In genomic region chr4:139876328-139876941, GRCh38 we compare ENCODE assay signal across 11 cellular contexts.
A peak's percentile ranks its signal among the peaks of the same experiment; 100 is the strongest.
DNase-seq lines count a peak whose midpoint lies in the region; ATAC-seq, FAIRE-seq and TF ChIP-seq lines count a peak whose summit lies in the region.
"Had no signal": no experiment of that assay in that cellular context is flagged by ENCODE, and none has a peak within 500 bp of the region (broad histone marks: within the 10 kb centered on the region; RNA-seq: fewer than 3 reads in every experiment).

No MANE protein-coding gene starts in this region.

- H3K4ac ChIP-seq in H1 (replicated peaks; ENCODE audit: insufficient read length, low read depth, low read length): no peak overlapping the region

- H3K79me1 ChIP-seq in H1 (ENCODE audit: low read depth, low read length): no peaks in the 10 kb centered on the region

- TF ChIP-seq EP300 in H1 (IDR thresholded peaks at IDR 0.05; ENCODE audit: borderline replicate concordance in 1 of 2, low read depth in 2 of 2, low read length in 2 of 2) (no peak), HepG2 (IDR thresholded peaks at IDR 0.05; ENCODE audit: low read depth in 2 of 2, low read length in 2 of 2) (no peak), HepG2 (CRISPR knock-in tag; IDR thresholded peaks at IDR 0.05; ENCODE audit: borderline replicate concordance) (no peak)

- peak overlapping the region; percentile 50; the same call in 1 of the 2 replicates for H2BK12ac ChIP-seq in H1 (ENCODE audit: low read depth, low read length)

- H3K4me3 ChIP-seq in right atrium auricular region (no peak overlapping the region), H1 (ENCODE audit: extremely low read depth in 1 of 4, insufficient read depth in 2 of 4, low read depth in 3 of 4, low read length in 4 of 4) (no peak overlapping the region), HepG2 (replicated peaks in 1 of 3; ENCODE audit: insufficient read depth in 1 of 3, low read depth in 2 of 3, low read length in 3 of 3) (no peak overlapping the region; a peak in 1 of 6 replicates), thyroid gland (replicated peaks in 1 of 3) (no peak overlapping the region)

- H3K27me3 ChIP-seq in right atrium auricular region: no peaks in the 10 kb centered on the region
- no peaks in the 10 kb centered on the region; a peak in 2 of 7 replicates for H3K27me3 ChIP-seq in H1 (replicated peaks in 1 of 4; ENCODE audit: control insufficient read depth in 3 of 4, extremely low read depth in 1 of 4, insufficient read depth in 3 of 4, low read length in 3 of 4)
- peaks cover 1 to 8% of the 10 kb centered on the region in 2 experiments; a peak in 1 of 5 replicates for H3K27me3 ChIP-seq in HepG2 (ENCODE audit: control insufficient read depth in 1 of 2, insufficient read depth in 2 of 2, low read length in 2 of 2)
- no peaks in the 10 kb centered on the region for H3K27me3 ChIP-seq in thyroid gland

- peak overlapping the region; percentile 8 for H4K91ac ChIP-seq in H1 (replicated peaks; ENCODE audit: insufficient read length, low read length)

- no peak overlapping the region for H2AK5ac ChIP-seq in H1 (ENCODE audit: low read depth, low read length)

- H3K9ac ChIP-seq in H1 (replicated peaks in 1 of 4; ENCODE audit: extremely low read depth in 1 of 4, low read depth in 3 of 4, low read length in 3 of 4): no peak overlapping the region
- H3K9ac ChIP-seq in HepG2 (ENCODE audit: insufficient read depth, low read depth, low read length): no peak overlapping the region

- no peak overlapping the region for H3K56ac ChIP-seq in H1 (replicated peaks; ENCODE audit: insufficient read length, low read depth, low read length)

- no peak overlapping the region for H4K8ac ChIP-seq in H1 (ENCODE audit: extremely low read depth, insufficient read depth, low read length)

- in situ Hi-C loops in HepG2 (cut with HindIII; ENCODE audit: extremely low pct_ligation_motif_present, low pct_unique_long_range_greater_than_20kb): no loop called here

- H3K4me2 ChIP-seq in H1 (ENCODE audit: insufficient read depth in 1 of 2, low read depth in 2 of 2, low read length in 2 of 2): no peak overlapping the region
- H3K4me2 ChIP-seq in HepG2 (ENCODE audit: low read depth, low read length): no peak overlapping the region; the same call in 1 of the 2 replicates

- CTCF ChIA-PET in H1 (lab: Charles Lee; ENCODE audit: partially characterized antibody): interaction anchor here (1.2 to 1.4 kb wide), 2 partner anchors 10 to 14 kb away, joined by 3 read pairs; no protein-coding TSS in a partner anchor
- CTCF ChIA-PET in HepG2 (lab: Yijun Ruan, JAX; ENCODE audit: low intra/inter-chr PET ratio, low total read pairs): no interaction called here

- H3K4me1 ChIP-seq in right atrium auricular region (peaks cover 0 to 8% of the 10 kb centered on the region in 2 donors), H1 (replicated peaks in 1 of 4; ENCODE audit: control insufficient read depth in 3 of 4, insufficient read depth in 4 of 4, low read length in 3 of 4) (peaks cover 0 to 10% (median 9%) of the 10 kb centered on the region in 4 experiments; a peak in 5 of 7 replicates), HepG2 (ENCODE audit: insufficient read depth, low read length) (peaks cover 26% of the 10 kb centered on the region), thyroid gland (peaks cover 0 to 14% of the 10 kb centered on the region in 2 donors)

- peaks cover 0 to 3% of the 10 kb centered on the region in 2 donors for H3K9me3 ChIP-seq in right atrium auricular region
- peaks cover 3 to 7% of the 10 kb centered on the region in 2 experiments; a peak in 3 of 4 replicates for H3K9me3 ChIP-seq in H1 (ENCODE audit: insufficient read depth in 2 of 2, low read depth in 1 of 2, low read length in 1 of 2)
- H3K9me3 ChIP-seq in HepG2 (ENCODE audit: low read length): no peaks in the 10 kb centered on the region
- H3K9me3 ChIP-seq in thyroid gland: no peaks in the 10 kb centered on the region

- H3K79me2 ChIP-seq in H1 (ENCODE audit: control insufficient read depth in 1 of 2, insufficient read depth in 2 of 2, low read length in 2 of 2) (no peaks in the 10 kb centered on the region), HepG2 (ENCODE audit: insufficient read depth, low read length) (no peaks in the 10 kb centered on the region)

- TF ChIP-seq POLR2A in H1 (IDR thresholded peaks at IDR 0.05; ENCODE audit: control extremely low read depth in 1 of 2, low read depth in 2 of 2, low read length in 2 of 2) (no peak), HepG2 (IDR thresholded peaks at IDR 0.05; ENCODE audit: insufficient read depth in 1 of 2, low read depth in 2 of 2, low read length in 2 of 2) (no peak), thyroid gland (IDR thresholded peaks at IDR 0.05) (no peak)

- DNase-seq in Right ventricle myocardium inferior (ENCODE audit: missing footprints): no peak
- DNase-seq in right atrium auricular region (ENCODE audit: low spot score): no peak
- DNase-seq in H1 (ENCODE audit: low read depth in 1 of 2, low spot score in 2 of 2): no peak
- no peak for DNase-seq in HepG2 (ENCODE audit: low spot score)
- DNase-seq in thyroid gland: peak; percentile 29 to 37
- DNase-seq in NCI-H1694 treated with DMSO at 0.1 percent for 48 hours (lab: John Stamatoyannopoulos, UW): no peak
- DNase-seq in kidney glomerular epithelial cell (lab: John Stamatoyannopoulos, UW): no peak
- DNase-seq: CD4-positive, CD25-positive, alpha-beta regulatory T cell; NCI-H82 had no signal

- no peak overlapping the region for H2BK15ac ChIP-seq in H1 (ENCODE audit: low read length)

- no peak overlapping the region for H4K5ac ChIP-seq in H1 (ENCODE audit: insufficient read length, low read depth, low read length)

- TF ChIP-seq RAD21 in H1 (IDR thresholded peaks at IDR 0.05 in 1 of 2, conservative IDR thresholded peaks at IDR 0.05 in 1 of 2; ENCODE audit: low read depth in 2 of 2, low read length in 2 of 2) (no peak; a peak in 1 of 4 replicates), HepG2 (CRISPR knock-in tag; IDR thresholded peaks at IDR 0.05) (no peak)

- no peak overlapping the region for H3K14ac ChIP-seq in H1 (ENCODE audit: insufficient read length)

- H3K27ac ChIP-seq in right atrium auricular region (no peak overlapping the region), H1 (ENCODE audit: low read depth, low read length) (no peak overlapping the region), HepG2 (ENCODE audit: extremely low read length, insufficient read depth, low read length) (no peak overlapping the region), thyroid gland (no peak overlapping the region)

- H4K20me1 ChIP-seq in H1 (replicated peaks in 1 of 2; ENCODE audit: control insufficient read depth in 1 of 2, insufficient read depth in 2 of 2, low read length in 2 of 2): no peaks in the 10 kb centered on the region
- H4K20me1 ChIP-seq in HepG2 (ENCODE audit: insufficient read depth, low read length): no peaks in the 10 kb centered on the region

- FAIRE-seq in H1 (lab: Jason Lieb, UNC): no peak
- no peak for FAIRE-seq in HepG2 (lab: Jason Lieb, UNC)
- FAIRE-seq: TTC549 had no signal

- H3K36me3 ChIP-seq in right atrium auricular region: no peaks in the 10 kb centered on the region
- H3K36me3 ChIP-seq in H1 (ENCODE audit: control insufficient read depth in 2 of 4, insufficient read depth in 4 of 4, low read length in 3 of 4): no peaks in the 10 kb centered on the region
- no peaks in the 10 kb centered on the region for H3K36me3 ChIP-seq in HepG2 (replicated peaks in 1 of 2; ENCODE audit: control insufficient read depth in 1 of 2, insufficient read depth in 2 of 2, low read length in 2 of 2)
- H3K36me3 ChIP-seq in thyroid gland: no peaks in the 10 kb centered on the region

- H3K18ac ChIP-seq in H1 (ENCODE audit: extremely low read depth, low read length): no peak overlapping the region

- H2BK120ac ChIP-seq in H1 (replicated peaks; ENCODE audit: low read depth, low read length): no peak overlapping the region

- no peak overlapping the region for H3K23ac ChIP-seq in H1 (ENCODE audit: insufficient read length)

- no peak overlapping the region for H2AFZ ChIP-seq in H1 (ENCODE audit: low read length)
- no peak overlapping the region for H2AFZ ChIP-seq in HepG2 (ENCODE audit: low read length)

- H2BK20ac ChIP-seq in H1 (ENCODE audit: low read length): no peak overlapping the region

- POLR2A ChIA-PET in H1 (lab: Charles Lee; ENCODE audit: partially characterized antibody) (no interaction called here), HepG2 (lab: Yijun Ruan, JAX) (no interaction called here)

- WGBS in H1 (ENCODE audit: extremely low coverage in 1 of 2, insufficient coverage in 1 of 2, insufficient read length in 1 of 2, insufficient replicate concordance in 2 of 2, low coverage in 1 of 2, low lambda C conversion rate in 2 of 2, missing lambda C conversion rate in 1 of 2), 2 experiments: 97% methylated on average over 5 of the region's 5 CpGs; no CpG with 5 or more reads in 1 of the 2 experiments
- WGBS in HepG2 (ENCODE audit: low lambda C conversion rate): 6% methylated on average over 4 of the region's 5 CpGs
- WGBS in thyroid gland, 2 donors: 52 to 69% methylated on average over 4 to 5 of the region's 5 CpGs

- H2BK5ac ChIP-seq in H1 (ENCODE audit: low read depth, low read length): no peak overlapping the region

- ATAC-seq in Right ventricle myocardium inferior (peak; percentile 34), HepG2 (peak; percentile 43), GM21528 (IDR thresholded peaks at IDR 0.05; ENCODE audit: low FRiP score, unreplicated experiment) (no peak)

- no peaks in the 10 kb centered on the region for H3K23me2 ChIP-seq in H1 (ENCODE audit: low read depth, low read length)

- BruUV-seq in HepG2 (replicated peaks; lab: Mats Ljungman, UMichigan): no TSS peak

- intact Hi-C loops in Right ventricle myocardium inferior (cut with DNase I): no loop called here
- intact Hi-C loops in HepG2 (cut with micrococcal nuclease; ENCODE audit: unreplicated experiment): no loop called here
- intact Hi-C loops in thyroid gland (cut with DNase I): no loop called here

- no peak for TF ChIP-seq CTCF in right atrium auricular region (IDR thresholded peaks at IDR 0.05)
- TF ChIP-seq CTCF in H1 (IDR thresholded peaks at IDR 0.05; ENCODE audit: control extremely low read depth in 1 of 3, insufficient read depth in 1 of 3, low read depth in 1 of 3, low read length in 3 of 3): no peak
- no peak for TF ChIP-seq CTCF in HepG2 (CRISPR knock-in tag; IDR thresholded peaks at IDR 0.05)
- TF ChIP-seq CTCF in thyroid gland (IDR thresholded peaks at IDR 0.05): peak in 2 of 6 experiments; percentile 17 to 18

TF ChIP-seq in H1, 55 proteins besides CTCF, POLR2A, EP300 and RAD21 (continues in another document):
- TF ChIP-seq GTF2F1 (IDR thresholded peaks at IDR 0.05; ENCODE audit: borderline replicate concordance, low read depth, low read length): no peak
- TF ChIP-seq KDM1A (IDR thresholded peaks at IDR 0.05; ENCODE audit: borderline replicate concordance, low read length): no peak
- TF ChIP-seq BACH1 (IDR thresholded peaks at IDR 0.05; ENCODE audit: low read length): no peak

TF ChIP-seq in HepG2, 621 proteins besides CTCF, POLR2A, EP300 and RAD21 (continues in another document):
- TF ChIP-seq NFYB (CRISPR knock-in tag; IDR thresholded peaks at IDR 0.05): no peak

Comparison
In these comparisons a context has a peak if more than half of its experiments do, and no peak if none do; other contexts are left out.
1. DNase-seq: peak in thyroid gland (2 of 2); none in Right ventricle myocardium inferior (single experiment), right atrium auricular region (single experiment), H1 (0 of 2), HepG2 (single experiment), NCI-H1694 treated with DMSO at 0.1 percent for 48 hours (single experiment) and kidney glomerular epithelial cell (single experiment).